In genomic region chr2:112142525-112143078, GRCh38 we compare ENCODE assay signal across 29 cellular contexts. TPM values are rescaled to one million over a fixed set of nuclear protein-coding genes. Genes with fewer than 3 reads are reported as not detected.
"Had no signal": no experiment of that assay in that cellular context is flagged by ENCODE, and none has a peak within 500 bp of the region (broad histone marks: within the 10 kb centered on the region; RNA-seq: fewer than 3 reads in every experiment).

No MANE protein-coding gene starts in this region.

- H3K4me1 ChIP-seq: parathyroid adenoma, psoas muscle, vagina had no signal

- H3K9me3 Mint-ChIP-seq: activated B cell treated with CpG ODN at 0.5 μM for 24 hours; effector memory CD8-positive, alpha-beta T cell; mesothelial cell of epicardium; naive thymus-derived CD4-positive, alpha-beta T cell; T-helper 2 cell treated with Interferon-gamma antibody and Interleukin-4, amounts not matched to agents 5 μg/mL and 100 μg/mL, for 36 hours had no signal

- H3K27ac Mint-ChIP-seq: activated B cell treated with CpG ODN at 0.5 μM for 24 hours; activated CD4-positive, alpha-beta T cell treated with anti-CD3 and anti-CD28 coated beads for 36 hours; effector memory CD8-positive, alpha-beta T cell; mesothelial cell of epicardium; T-helper 2 cell treated with Interferon-gamma antibody and Interleukin-4, amounts not matched to agents 5 μg/mL and 100 μg/mL, for 36 hours had no signal

- H3K4me3 Mint-ChIP-seq: activated B cell treated with CpG ODN at 0.5 μM for 24 hours; activated CD4-positive, alpha-beta T cell treated with anti-CD3 and anti-CD28 coated beads for 36 hours; effector memory CD8-positive, alpha-beta T cell; mesothelial cell of epicardium; naive thymus-derived CD4-positive, alpha-beta T cell; T-helper 2 cell treated with Interferon-gamma antibody and Interleukin-4, amounts not matched to agents 5 μg/mL and 100 μg/mL, for 36 hours had no signal

- H3K27me3 ChIP-seq: gastroesophageal sphincter, testis, vagina had no signal

- H3K4me3 ChIP-seq: gastroesophageal sphincter, psoas muscle, testis, transverse colon, vagina had no signal

- DNase-seq: activated B cell treated with CpG ODN at 0.5 μM for 24 hours; activated CD4-positive, alpha-beta T cell treated with anti-CD3 and anti-CD28 coated beads for 36 hours; activated gamma-delta T cell treated with Interleukin-2 at 50 U/mL for 16 hours; activated naive CD4-positive, alpha-beta T cell treated with anti-CD3 and anti-CD28 coated beads, Interleukin-2, amount 50 U/mL, for 16 hours; amniotic stem cell; brain microvascular endothelial cell; caudate nucleus; cortex of kidney; effector memory CD8-positive, alpha-beta T cell; erythroblast; hippocampal formation; left cardiac atrium; occipital lobe; psoas muscle; stimulated activated CD4-positive, alpha-beta T cell treated with anti-CD3 and anti-CD28 coated beads, Interleukin-15, amount 100 ng/mL, for 24 hours; stimulated activated CD4-positive, alpha-beta T cell treated with anti-CD3 and anti-CD28 coated beads, Interleukin-2, amount 100 ng/mL, for 24 hours; stimulated activated naive CD8-positive, alpha-beta T cell treated with anti-CD3 and anti-CD28 coated beads, Interleukin-15, Interleukin-2, amounts not matched to agents 100 U/mL and 50 U/mL, for 24 hours; T-helper 1 cell; transverse colon had no signal

- H3K9ac ChIP-seq: parathyroid adenoma had no signal

- H3K27ac ChIP-seq: brain microvascular endothelial cell, gastroesophageal sphincter, parathyroid adenoma, psoas muscle, testis, transverse colon, vagina had no signal

- H2AFZ ChIP-seq: parathyroid adenoma had no signal

- H3K9me3 ChIP-seq: gastroesophageal sphincter, psoas muscle, testis, transverse colon, vagina had no signal

- ATAC-seq: activated CD4-positive, alpha-beta T cell treated with anti-CD3 and anti-CD28 coated beads for 36 hours; effector memory CD8-positive, alpha-beta T cell; gastroesophageal sphincter; left cardiac atrium; naive thymus-derived CD4-positive, alpha-beta T cell; psoas muscle; stimulated activated naive CD8-positive, alpha-beta T cell treated with anti-CD3 and anti-CD28 coated beads, Interleukin-15, Interleukin-2, amounts not matched to agents 100 U/mL and 50 U/mL, for 24 hours had no signal

- H3K36me3 ChIP-seq: brain microvascular endothelial cell, gastroesophageal sphincter, transverse colon, vagina had no signal

RNA-seq across cellular contexts. Expression of gene FBLN7, which starts 4.4 kb away (rescaled TPM):
- total RNA-seq: astrocyte had no signal
- polyA plus RNA-seq: keratinocyte, neural cell had no signal
